2 cellular contexts compared by ENCODE assay signal in genomic region chr14:95419569-95419968, GRCh38.
A peak's percentile ranks its signal among the peaks of the same experiment; 100 is the strongest.
TF ChIP-seq lines count a peak whose summit lies in the region.

No MANE protein-coding gene starts in this region.

TF ChIP-seq in HEK293, 187 proteins besides CTCF, POLR2A, EP300 and RAD21:
- no peak for TF ChIP-seq ZNF19 (tag by site-specific recombination; IDR thresholded peaks at IDR 0.05; ENCODE audit: low read depth)
- TF ChIP-seq ZNF513 (tag by site-specific recombination; IDR thresholded peaks at IDR 0.05) = peak; percentile 70
TF ChIP-seq in HEK293: peak in this region for 1.

TF ChIP-seq in H1, 55 proteins besides CTCF, POLR2A, EP300 and RAD21:
- TF ChIP-seq CHD1 (IDR thresholded peaks at IDR 0.05; ENCODE audit: low read depth, low read length) (no peak), FOSL1 (IDR thresholded peaks at IDR 0.05; ENCODE audit: insufficient read depth, low read depth, low read length) (no peak), CBX8 (IDR thresholded peaks at IDR 0.05; ENCODE audit: borderline replicate concordance, low read depth, low read length) (no peak), CHD2 (IDR thresholded peaks at IDR 0.05; ENCODE audit: low read length) (no peak), RFX5 (IDR thresholded peaks at IDR 0.05; ENCODE audit: borderline replicate concordance, low read depth, low read length) (no peak), BCL11A (IDR thresholded peaks at IDR 0.05; ENCODE audit: low read depth in 2 of 2, low read length in 2 of 2) (no peak), POLR2AphosphoS5 (IDR thresholded peaks at IDR 0.05; ENCODE audit: low read depth, low read length) (no peak), CEBPB (IDR thresholded peaks at IDR 0.05; ENCODE audit: low read depth, low read length) (no peak), RNF2 (IDR thresholded peaks at IDR 0.05; ENCODE audit: borderline replicate concordance, low read depth, low read length, missing control alignments, poor library complexity, severe bottlenecking) (no peak), RBBP5 (IDR thresholded peaks at IDR 0.05; ENCODE audit: borderline replicate concordance, low read depth, low read length) (no peak), SIN3A (conservative IDR thresholded peaks at IDR 0.05 in 1 of 2, IDR thresholded peaks at IDR 0.05 in 1 of 2; ENCODE audit: low read depth in 1 of 2, low read length in 2 of 2) (no peak), HDAC2 (IDR thresholded peaks at IDR 0.05; ENCODE audit: borderline replicate concordance in 1 of 2, low read depth in 2 of 2, low read length in 2 of 2) (no peak), KDM4A (IDR thresholded peaks at IDR 0.05; ENCODE audit: low read depth, low read length, severe bottlenecking) (no peak), BACH1 (IDR thresholded peaks at IDR 0.05; ENCODE audit: low read length) (no peak), RXRA (IDR thresholded peaks at IDR 0.05; ENCODE audit: insufficient read depth, low read depth, low read length) (no peak), KDM1A (IDR thresholded peaks at IDR 0.05; ENCODE audit: borderline replicate concordance, low read length) (no peak), JUND (IDR thresholded peaks at IDR 0.05; ENCODE audit: low read length) (no peak), GABPA (IDR thresholded peaks at IDR 0.05; ENCODE audit: borderline replicate concordance, insufficient read depth, low read length) (no peak), NRF1 (IDR thresholded peaks at IDR 0.05; ENCODE audit: low read depth, low read length) (no peak)
TF ChIP-seq in H1: peak in this region for 0.
